9 cellular contexts compared by ENCODE assay signal in genomic region chr9:37410969-37411785, GRCh38. TPM values are rescaled to one million over a fixed set of nuclear protein-coding genes. Genes with fewer than 3 reads are reported as not detected.
DNase-seq lines count a peak whose midpoint lies in the region; ATAC-seq and TF ChIP-seq lines count a peak whose summit lies in the region.
"Had no signal": no experiment of that assay in that cellular context is flagged by ENCODE, and none has a peak within 500 bp of the region (broad histone marks: within the 10 kb centered on the region; RNA-seq: fewer than 3 reads in every experiment).

No MANE protein-coding gene starts in this region.

- no peak overlapping the region for H3K27ac ChIP-seq in C4-2B
- no peak overlapping the region for H3K27ac ChIP-seq in dorsolateral prefrontal cortex

- peak; percentile 34 for TF ChIP-seq CTCF in C4-2B (conservative IDR thresholded peaks at IDR 0.05)
- TF ChIP-seq CTCF in dorsolateral prefrontal cortex (IDR thresholded peaks at IDR 0.05 in 54 of 56, conservative IDR thresholded peaks at IDR 0.05 in 2 of 56; ENCODE audit: low read depth in 1 of 56, partially characterized antibody in 56 of 56), result peak in 3 of 56 donors; percentile 10 to 22 (median 13)

- no peak for TF ChIP-seq POLR2A in erythroblast (IDR thresholded peaks at IDR 0.05; ENCODE audit: low read length)

- peak; percentile 9 to 38 for DNase-seq in Kasumi-1 (lab: John Stamatoyannopoulos, UW)
- peak; percentile 16 to 21 for DNase-seq in erythroblast (lab: John Stamatoyannopoulos, UW)
- DNase-seq in cerebellum (ENCODE audit: low spot score), result no peak
- no peak for DNase-seq in MV-4-11 (lab: John Stamatoyannopoulos, UW)
- no peak for DNase-seq in GF-D8 (lab: John Stamatoyannopoulos, UW)
- no peak for DNase-seq in dorsolateral prefrontal cortex
- DNase-seq: left cardiac atrium had no signal

- no peak overlapping the region for H3K4me3 ChIP-seq in dorsolateral prefrontal cortex

- ATAC-seq in GM19043 (IDR thresholded peaks at IDR 0.05; ENCODE audit: low read depth, unreplicated experiment), result peak; percentile 19

- H3K27me3 ChIP-seq in dorsolateral prefrontal cortex, result no peaks in the 10 kb centered on the region

- intact Hi-C loops in dorsolateral prefrontal cortex (cut with DNase I), result loop anchor here in 1 of 2 donors (5.0 to 10.0 kb wide), 2 partner anchors 164 to 1004 kb away; partner anchors contain the start of gene FBXO10

RNA-seq across cellular contexts. Expression of gene GRHPR, which starts 11.3 kb away (rescaled TPM):
- total RNA-seq in cerebellum (50.3 TPM), dorsolateral prefrontal cortex (100 to 1,000 TPM in 67 of 120 experiments, 10 to 100 TPM in 53; 73.4 to 172 (median 102) TPM)

RNA-seq across cellular contexts. Expression of gene ZBTB5, which starts 54.1 kb away (rescaled TPM):
- total RNA-seq in cerebellum (21.4 TPM), dorsolateral prefrontal cortex (10 to 100 TPM in 57 of 120 experiments, 1 to 10 TPM in 63; 6.8 to 16.0 (median 10.0) TPM)

Comparison
In these comparisons a context has a peak if more than half of its experiments do, and no peak if none do; other contexts are left out.
1. DNase-seq: peak in Kasumi-1 (2 of 2) and erythroblast (2 of 2); none in cerebellum (single experiment), MV-4-11 (single experiment), GF-D8 (single experiment) and dorsolateral prefrontal cortex (0 of 10).